23 cellular contexts compared by ENCODE assay signal in genomic region chr11:61632096-61632495, GRCh38. TPM values are rescaled to one million over a fixed set of nuclear protein-coding genes. Genes with fewer than 3 reads are reported as not detected.
DNase-seq lines count a peak whose midpoint lies in the region; ATAC-seq and TF ChIP-seq lines count a peak whose summit lies in the region.
"Had no signal": no experiment of that assay in that cellular context is flagged by ENCODE, and none has a peak within 500 bp of the region (broad histone marks: within the 10 kb centered on the region; RNA-seq: fewer than 3 reads in every experiment).

No MANE protein-coding gene starts in this region.

- H3K4ac ChIP-seq in H9 (ENCODE audit: low read depth, low read length) = no peak overlapping the region

- no peak overlapping the region for H3K56ac ChIP-seq in H9 (ENCODE audit: insufficient read length, low read depth, low read length)

- H3K9me3 ChIP-seq in SK-N-SH = no peaks in the 10 kb centered on the region
- H3K9me3 ChIP-seq in H9 (ENCODE audit: control insufficient read depth, low read depth, low read length) = no peaks in the 10 kb centered on the region
- H3K9me3 ChIP-seq: spleen had no signal

- H4K5ac ChIP-seq in H9 (ENCODE audit: insufficient read length, low read depth, low read length) = no peak overlapping the region

- no peak overlapping the region for H3K27ac Mint-ChIP-seq in nephron progenitor cell
- no peak overlapping the region for H3K27ac Mint-ChIP-seq in H9
- H3K27ac Mint-ChIP-seq: activated CD8-positive, alpha-beta T cell treated with anti-CD3 and anti-CD28 coated beads, Interleukin-2, amount 10 ng/mL, durations not matched to agents 7 days and 5 days; activated naive CD8-positive, alpha-beta T cell treated with anti-CD3 and anti-CD28 coated beads, Interleukin-2, amount 10 ng/mL, durations not matched to agents 7 days and 5 days; memory B cell; stimulated activated memory B cell treated with anti-CD40 and anti-IgM and Interleukin-4, amounts not matched to agents 10 μg/mL and 1 μg/mL and 100 μg/mL, for 72 hours; T-helper 17 cell had no signal

- peaks cover 29% of the 10 kb centered on the region for H3K27me3 Mint-ChIP-seq in nephron progenitor cell (ENCODE audit: low read depth, poor library complexity)
- H3K27me3 Mint-ChIP-seq in H9 (ENCODE audit: low read depth) = peaks cover 1% of the 10 kb centered on the region; the same call in 1 of the 2 replicates

- H3K27me3 ChIP-seq in SK-N-SH (ENCODE audit: insufficient read depth) = no peaks in the 10 kb centered on the region; the same call in 1 of the 2 replicates
- H3K27me3 ChIP-seq in H9 (ENCODE audit: insufficient read depth, low read length) = no peaks in the 10 kb centered on the region
- H3K27me3 ChIP-seq: dorsolateral prefrontal cortex had no signal

- no peak overlapping the region for H3K23ac ChIP-seq in H9 (ENCODE audit: insufficient read length, low read depth, low read length)

- H3K9me3 Mint-ChIP-seq in nephron progenitor cell (no peaks in the 10 kb centered on the region), H9 (no peaks in the 10 kb centered on the region)
- H3K9me3 Mint-ChIP-seq: activated naive CD8-positive, alpha-beta T cell treated with anti-CD3 and anti-CD28 coated beads, Interleukin-2, amount 10 ng/mL, durations not matched to agents 7 days and 5 days; memory B cell; stimulated activated memory B cell treated with anti-CD40 and anti-IgM and Interleukin-4, amounts not matched to agents 10 μg/mL and 1 μg/mL and 100 μg/mL, for 72 hours had no signal

- ATAC-seq in SK-N-SH treated with all-trans-retinoic acid at 6 μM for 48 hours = no peak
- ATAC-seq: activated CD8-positive, alpha-beta T cell treated with anti-CD3 and anti-CD28 coated beads, Interleukin-2, amount 10 ng/mL, durations not matched to agents 7 days and 5 days; stimulated activated memory B cell treated with anti-CD40 and anti-IgM and Interleukin-4, amounts not matched to agents 10 μg/mL and 1 μg/mL and 100 μg/mL, for 72 hours; T-helper 17 cell had no signal

- H3K4me3 ChIP-seq in SK-N-SH (ENCODE audit: low read depth in 2 of 2, low read length in 1 of 2) = no peak overlapping the region
- H3K4me3 ChIP-seq: dorsolateral prefrontal cortex, spleen had no signal

- H3K36me3 Mint-ChIP-seq in nephron progenitor cell (ENCODE audit: low read depth) = no peaks in the 10 kb centered on the region
- H3K36me3 Mint-ChIP-seq in H9 (ENCODE audit: insufficient read depth in 1 of 3, low read depth in 3 of 3) = no peaks in the 10 kb centered on the region
- H3K36me3 Mint-ChIP-seq: activated naive CD8-positive, alpha-beta T cell treated with anti-CD3 and anti-CD28 coated beads, Interleukin-2, amount 10 ng/mL, durations not matched to agents 7 days and 5 days; memory B cell; stimulated activated memory B cell treated with anti-CD40 and anti-IgM and Interleukin-4, amounts not matched to agents 10 μg/mL and 1 μg/mL and 100 μg/mL, for 72 hours had no signal

- POLR2A ChIA-PET in SK-N-SH (lab: Yijun Ruan, JAX) = no interaction called here

- WGBS in SK-N-SH (ENCODE audit: low lambda C conversion rate) = 77% methylated on average over 12 of the region's 12 CpGs
- WGBS in H9 (ENCODE audit: extremely low coverage, insufficient read length, low lambda C conversion rate) = no CpG with 5 or more reads among the region's 12 CpGs

- CTCF ChIA-PET in SK-N-SH (lab: Yijun Ruan, JAX) = interaction anchor here (0.8 to 5.8 kb wide), 5 partner anchors 16 to 186 kb away, joined by 3 to 47 read pairs (median 7); no protein-coding TSS in a partner anchor

- H3K9me2 ChIP-seq in SK-N-SH = no peaks in the 10 kb centered on the region

- H3K79me2 ChIP-seq in SK-N-SH (ENCODE audit: insufficient read depth) (no peaks in the 10 kb centered on the region), H9 (ENCODE audit: insufficient read depth, low read length) (no peaks in the 10 kb centered on the region)

- H3K79me1 ChIP-seq in H9 (ENCODE audit: insufficient read depth, low read depth, low read length, poor library complexity, severe bottlenecking) = no peaks in the 10 kb centered on the region

- H3F3A ChIP-seq in SK-N-SH (replicated peaks; ENCODE audit: insufficient read depth) = no peaks in the 10 kb centered on the region

- H3T11ph ChIP-seq in H9 (ENCODE audit: low read length) = no peak overlapping the region

- peaks cover 43% of the 10 kb centered on the region for H3K4me1 Mint-ChIP-seq in nephron progenitor cell
- H3K4me1 Mint-ChIP-seq in H9 = peaks cover 33 to 36% of the 10 kb centered on the region in 2 experiments
- H3K4me1 Mint-ChIP-seq: memory B cell; stimulated activated memory B cell treated with anti-CD40 and anti-IgM and Interleukin-4, amounts not matched to agents 10 μg/mL and 1 μg/mL and 100 μg/mL, for 72 hours had no signal

- peak; percentile 47 for DNase-seq in SK-N-SH
- peak; percentile 44 for DNase-seq in NCI-H69 (lab: John Stamatoyannopoulos, UW)
- peak; percentile 51 for DNase-seq in nephron progenitor cell
- no peak for DNase-seq in anterior cingulate cortex (lab: John Stamatoyannopoulos, UW)
- no peak for DNase-seq in H4 (ENCODE audit: low spot score)
- no peak for DNase-seq in H9
- no peak for DNase-seq in stimulated activated CD4-positive, alpha-beta T cell treated with anti-CD3 and anti-CD28 coated beads, Interleukin-12 subunit alpha, Interleukin-12 subunit beta, amount 100 ng/mL, for 4 hours
- DNase-seq: activated CD8-positive, alpha-beta T cell treated with anti-CD3 and anti-CD28 coated beads, Interleukin-2, amount 10 ng/mL, durations not matched to agents 7 days and 5 days; activated effector memory CD4-positive, alpha-beta T cell treated with anti-CD3 and anti-CD28 coated beads, Interleukin-2, amount 50 U/mL, for 16 hours; activated naive CD8-positive, alpha-beta T cell treated with anti-CD3 and anti-CD28 coated beads, Interleukin-2, amount 10 ng/mL, durations not matched to agents 7 days and 5 days; cerebellar nuclear complex; COR-L47; dorsolateral prefrontal cortex; KBM-7; MM.1S; NCI-H187; NCI-H446 treated with DMSO at 0.1 percent for 48 hours; spleen; stimulated activated CD4-positive, alpha-beta T cell treated with anti-CD3 and anti-CD28 coated beads, Interleukin-4, amount 100 ng/mL, for 1 hour; T-helper 17 cell had no signal

- TF ChIP-seq CTCF in SK-N-SH (IDR thresholded peaks at IDR 0.05) = no peak
- no peak for TF ChIP-seq CTCF in nephron progenitor cell (IDR thresholded peaks at IDR 0.05)
- TF ChIP-seq CTCF in H9 (conservative IDR thresholded peaks at IDR 0.05) = no peak

- no peak overlapping the region for H2BK5ac ChIP-seq in H9 (ENCODE audit: insufficient read length, low read length)

- no peak overlapping the region; the same call in 1 of the 2 replicates for H2BK15ac ChIP-seq in H9 (ENCODE audit: low read depth, low read length)

- H3K18ac ChIP-seq in H9 (ENCODE audit: insufficient read length, low read depth, low read length) = no peak overlapping the region

- no peak overlapping the region for H3K9ac ChIP-seq in SK-N-SH
- no peak overlapping the region for H3K9ac ChIP-seq in H9 (ENCODE audit: extremely low read depth, insufficient read length, low read length)

- H4K8ac ChIP-seq in H9 (replicated peaks; ENCODE audit: insufficient read length, low read depth, low read length) = no peak overlapping the region

- TF ChIP-seq RAD21 in SK-N-SH (IDR thresholded peaks at IDR 0.05; ENCODE audit: low read length) = no peak

- H3K23me2 ChIP-seq in H9 (ENCODE audit: insufficient read length, low read depth, low read length, poor library complexity, severe bottlenecking) = no peaks in the 10 kb centered on the region

- peaks cover 0 to 15% of the 10 kb centered on the region in 2 experiments; a peak in 1 of 4 replicates for H3K4me1 ChIP-seq in SK-N-SH (ENCODE audit: control insufficient read depth in 1 of 2, insufficient read depth in 2 of 2, low read depth in 1 of 2, low read length in 1 of 2)
- peaks cover 5% of the 10 kb centered on the region; the same call in 1 of the 2 replicates for H3K4me1 ChIP-seq in H9 (ENCODE audit: insufficient read depth, low read length)

- H3K4me3 Mint-ChIP-seq in nephron progenitor cell (no peak overlapping the region), H9 (no peak overlapping the region)
- H3K4me3 Mint-ChIP-seq: activated CD8-positive, alpha-beta T cell treated with anti-CD3 and anti-CD28 coated beads, Interleukin-2, amount 10 ng/mL, durations not matched to agents 7 days and 5 days; activated naive CD8-positive, alpha-beta T cell treated with anti-CD3 and anti-CD28 coated beads, Interleukin-2, amount 10 ng/mL, durations not matched to agents 7 days and 5 days; memory B cell; stimulated activated memory B cell treated with anti-CD40 and anti-IgM and Interleukin-4, amounts not matched to agents 10 μg/mL and 1 μg/mL and 100 μg/mL, for 72 hours; T-helper 17 cell had no signal

- no peak overlapping the region for H2BK12ac ChIP-seq in H9 (ENCODE audit: insufficient read length, low read depth, low read length)

- no peak overlapping the region for H4K91ac ChIP-seq in H9 (ENCODE audit: insufficient read length, low read depth, low read length)

- H2AFZ ChIP-seq in SK-N-SH (ENCODE audit: low read depth) (no peak overlapping the region), H9 (ENCODE audit: low read length) (no peak overlapping the region)

- no peak for TF ChIP-seq EP300 in SK-N-SH (IDR thresholded peaks at IDR 0.05; ENCODE audit: borderline replicate concordance in 1 of 2, low read depth in 1 of 2, low read length in 1 of 2)

- H3K14ac ChIP-seq in H9 (ENCODE audit: insufficient read depth, low read length) = no peak overlapping the region

- no peak overlapping the region for H2BK20ac ChIP-seq in H9 (ENCODE audit: low read depth, low read length, poor library complexity, severe bottlenecking)

- no peak overlapping the region for H3K4me2 ChIP-seq in SK-N-SH
- H3K4me2 ChIP-seq in H9 (ENCODE audit: insufficient read depth, insufficient read length, low read length) = no peak overlapping the region

- H3K27ac ChIP-seq in SK-N-SH (ENCODE audit: low read depth in 2 of 2, low read length in 1 of 2) (no peak overlapping the region), H9 (ENCODE audit: insufficient read length, low read depth, low read length) (no peak overlapping the region)
- H3K27ac ChIP-seq: dorsolateral prefrontal cortex, spleen had no signal

- no peak overlapping the region for H2BK120ac ChIP-seq in H9 (ENCODE audit: low read depth, low read length, poor library complexity, severe bottlenecking)

- H3K36me3 ChIP-seq in SK-N-SH (replicated peaks in 1 of 2; ENCODE audit: control insufficient read depth in 1 of 2, insufficient read depth in 2 of 2, low read length in 1 of 2) = no peaks in the 10 kb centered on the region
- H3K36me3 ChIP-seq: spleen had no signal

- H2AK5ac ChIP-seq in H9 (ENCODE audit: insufficient read length, low read length) = no peak overlapping the region

- H4K20me1 ChIP-seq in SK-N-SH (ENCODE audit: insufficient read depth) (no peaks in the 10 kb centered on the region), H9 (ENCODE audit: control insufficient read depth, insufficient read depth, insufficient read length) (no peaks in the 10 kb centered on the region)

RNA-seq across cellular contexts. Expression of gene DAGLA, which starts 48.1 kb away (rescaled TPM):
- polyA plus RNA-seq in SK-N-SH (2012; rRNA removed) = 2.7 and 3.3 TPM in 2 replicates
- polyA plus RNA-seq in SK-N-SH (2012; cell fraction: cytosol; rRNA removed) = 1.2 and 2.2 TPM in 2 replicates
- polyA plus RNA-seq in SK-N-SH (2012; cell fraction: nucleus; rRNA removed) = 7.1 and 8.6 TPM in 2 replicates
- total RNA-seq in H4 (2014; rRNA removed; shearing (Covaris generic)) = 0.68 and 0.83 TPM in 2 replicates
- 4.3 and 4.5 TPM in 2 replicates for total RNA-seq in H9 (2021)

RNA-seq across cellular contexts. Expression of gene SYT7, which starts 51.2 kb away (rescaled TPM):
- polyA plus RNA-seq in SK-N-SH (2012; rRNA removed) = 1.1 and 1.4 TPM in 2 replicates
- 1.5 and 3.4 TPM in 2 replicates for polyA plus RNA-seq in SK-N-SH (2012; cell fraction: cytosol; rRNA removed)
- polyA plus RNA-seq in SK-N-SH (2012; cell fraction: nucleus; rRNA removed) = 1.9 and 3.2 TPM in 2 replicates
- total RNA-seq in H4 (2014; rRNA removed; shearing (Covaris generic)) = 1.9 and 10.8 TPM in 2 replicates
- 7.0 and 8.8 TPM in 2 replicates for total RNA-seq in H9 (2021)
- total RNA-seq: activated CD8-positive, alpha-beta T cell treated with anti-CD3 and anti-CD28 coated beads, Interleukin-2, amount 10 ng/mL, durations not matched to agents 7 days and 5 days; activated naive CD8-positive, alpha-beta T cell treated with anti-CD3 and anti-CD28 coated beads, Interleukin-2, amount 10 ng/mL, durations not matched to agents 7 days and 5 days; T-helper 17 cell had no signal

Comparison
In these comparisons a context has a peak if more than half of its experiments do, and no peak if none do; other contexts are left out.
1. DNase-seq: peak in SK-N-SH (single experiment), NCI-H69 (single experiment) and nephron progenitor cell (single experiment); none in anterior cingulate cortex (0 of 58), H4 (single experiment), H9 (single experiment) and stimulated activated CD4-positive, alpha-beta T cell treated with anti-CD3 and anti-CD28 coated beads, Interleukin-12 subunit alpha, Interleukin-12 subunit beta, amount 100 ng/mL, for 4 hours (single experiment).